ENCODE assay signal across 1 cellular context in genomic region chr16:66894948-66895696, GRCh38.
TF ChIP-seq lines count a peak whose summit lies in the region.

No MANE protein-coding gene starts in this region.

TF ChIP-seq in HepG2, 621 proteins besides CTCF, POLR2A, EP300 and RAD21 (continued from another document and continues in another):
- TF ChIP-seq USF2 (IDR thresholded peaks at IDR 0.05; ENCODE audit: low read depth, low read length) = no peak
- no peak for TF ChIP-seq USF2 (CRISPR knock-in tag; IDR thresholded peaks at IDR 0.05; ENCODE audit: borderline replicate concordance)
- no peak for TF ChIP-seq ZNF790 (CRISPR knock-in tag; IDR thresholded peaks at IDR 0.05; ENCODE audit: borderline replicate concordance)
- TF ChIP-seq ETV5 (CRISPR knock-in tag; IDR thresholded peaks at IDR 0.05; ENCODE audit: borderline replicate concordance) = peak; percentile 17; the same call in 1 of the 2 replicates
- TF ChIP-seq ZNF234 (CRISPR knock-in tag; conservative IDR thresholded peaks at IDR 0.05) = no peak
- no peak for TF ChIP-seq ZSCAN25 (CRISPR knock-in tag; IDR thresholded peaks at IDR 0.05)
- TF ChIP-seq PITX1 (CRISPR knock-in tag; IDR thresholded peaks at IDR 0.05) = no peak
- no peak for TF ChIP-seq REXO4 (CRISPR knock-in tag; IDR thresholded peaks at IDR 0.05; ENCODE audit: borderline replicate concordance)
- no peak for TF ChIP-seq RBM22 (optimal IDR thresholded peaks at IDR 0.05; ENCODE audit: low read length)
- peak; percentile 78; the same call in 1 of the 2 replicates for TF ChIP-seq SMAD3 (CRISPR knock-in tag; IDR thresholded peaks at IDR 0.05)
- no peak for TF ChIP-seq ZNF644 (CRISPR knock-in tag; IDR thresholded peaks at IDR 0.05; ENCODE audit: low read depth)
- peak; percentile 41; the same call in 1 of the 2 replicates for TF ChIP-seq FOSL2 (CRISPR knock-in tag; IDR thresholded peaks at IDR 0.05)
- TF ChIP-seq MNT (IDR thresholded peaks at IDR 0.05) = no peak
- TF ChIP-seq, protein P1, sequence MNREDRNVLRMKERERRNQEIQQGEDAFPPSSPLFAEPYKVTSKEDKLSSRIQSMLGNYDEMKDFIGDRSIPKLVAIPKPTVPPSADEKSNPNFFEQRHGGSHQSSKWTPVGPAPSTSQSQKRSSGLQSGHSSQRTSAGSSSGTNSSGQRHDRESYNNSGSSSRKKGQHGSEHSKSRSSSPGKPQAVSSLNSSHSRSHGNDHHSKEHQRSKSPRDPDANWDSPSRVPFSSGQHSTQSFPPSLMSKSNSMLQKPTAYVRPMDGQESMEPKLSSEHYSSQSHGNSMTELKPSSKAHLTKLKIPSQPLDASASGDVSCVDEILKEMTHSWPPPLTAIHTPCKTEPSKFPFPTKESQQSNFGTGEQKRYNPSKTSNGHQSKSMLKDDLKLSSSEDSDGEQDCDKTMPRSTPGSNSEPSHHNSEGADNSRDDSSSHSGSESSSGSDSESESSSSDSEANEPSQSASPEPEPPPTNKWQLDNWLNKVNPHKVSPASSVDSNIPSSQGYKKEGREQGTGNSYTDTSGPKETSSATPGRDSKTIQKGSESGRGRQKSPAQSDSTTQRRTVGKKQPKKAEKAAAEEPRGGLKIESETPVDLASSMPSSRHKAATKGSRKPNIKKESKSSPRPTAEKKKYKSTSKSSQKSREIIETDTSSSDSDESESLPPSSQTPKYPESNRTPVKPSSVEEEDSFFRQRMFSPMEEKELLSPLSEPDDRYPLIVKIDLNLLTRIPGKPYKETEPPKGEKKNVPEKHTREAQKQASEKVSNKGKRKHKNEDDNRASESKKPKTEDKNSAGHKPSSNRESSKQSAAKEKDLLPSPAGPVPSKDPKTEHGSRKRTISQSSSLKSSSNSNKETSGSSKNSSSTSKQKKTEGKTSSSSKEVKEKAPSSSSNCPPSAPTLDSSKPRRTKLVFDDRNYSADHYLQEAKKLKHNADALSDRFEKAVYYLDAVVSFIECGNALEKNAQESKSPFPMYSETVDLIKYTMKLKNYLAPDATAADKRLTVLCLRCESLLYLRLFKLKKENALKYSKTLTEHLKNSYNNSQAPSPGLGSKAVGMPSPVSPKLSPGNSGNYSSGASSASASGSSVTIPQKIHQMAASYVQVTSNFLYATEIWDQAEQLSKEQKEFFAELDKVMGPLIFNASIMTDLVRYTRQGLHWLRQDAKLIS (CRISPR knock-in tag; IDR thresholded peaks at IDR 0.05) = no peak
- no peak; the same call in 1 of the 2 replicates for TF ChIP-seq ZBTB4 (CRISPR knock-in tag; IDR thresholded peaks at IDR 0.05; ENCODE audit: borderline replicate concordance)
- TF ChIP-seq NR1H2 (CRISPR knock-in tag; IDR thresholded peaks at IDR 0.05; ENCODE audit: borderline replicate concordance, low read depth) = no peak
- no peak for TF ChIP-seq TAF1 (CRISPR knock-in tag; IDR thresholded peaks at IDR 0.05)
- TF ChIP-seq, protein P2, sequence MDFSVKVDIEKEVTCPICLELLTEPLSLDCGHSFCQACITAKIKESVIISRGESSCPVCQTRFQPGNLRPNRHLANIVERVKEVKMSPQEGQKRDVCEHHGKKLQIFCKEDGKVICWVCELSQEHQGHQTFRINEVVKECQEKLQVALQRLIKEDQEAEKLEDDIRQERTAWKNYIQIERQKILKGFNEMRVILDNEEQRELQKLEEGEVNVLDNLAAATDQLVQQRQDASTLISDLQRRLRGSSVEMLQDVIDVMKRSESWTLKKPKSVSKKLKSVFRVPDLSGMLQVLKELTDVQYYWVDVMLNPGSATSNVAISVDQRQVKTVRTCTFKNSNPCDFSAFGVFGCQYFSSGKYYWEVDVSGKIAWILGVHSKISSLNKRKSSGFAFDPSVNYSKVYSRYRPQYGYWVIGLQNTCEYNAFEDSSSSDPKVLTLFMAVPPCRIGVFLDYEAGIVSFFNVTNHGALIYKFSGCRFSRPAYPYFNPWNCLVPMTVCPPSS (IDR thresholded peaks at IDR 0.05) = no peak
- TF ChIP-seq ZNF776 (CRISPR knock-in tag; IDR thresholded peaks at IDR 0.05) = peak; percentile 33; the same call in 1 of the 2 replicates
- no peak for TF ChIP-seq ARID2 (CRISPR knock-in tag; IDR thresholded peaks at IDR 0.05; ENCODE audit: borderline replicate concordance)
- no peak for TF ChIP-seq ZNF737 (CRISPR knock-in tag; IDR thresholded peaks at IDR 0.05; ENCODE audit: borderline replicate concordance)
- no peak for TF ChIP-seq ZNF143 (CRISPR knock-in tag; IDR thresholded peaks at IDR 0.05)
- no peak for TF ChIP-seq JUN (CRISPR knock-in tag; IDR thresholded peaks at IDR 0.05)
- no peak for TF ChIP-seq CCDC6 (CRISPR knock-in tag; IDR thresholded peaks at IDR 0.05)
- no peak for TF ChIP-seq POGZ (CRISPR knock-in tag; IDR thresholded peaks at IDR 0.05)
- no peak for TF ChIP-seq ZSCAN31 (CRISPR knock-in tag; IDR thresholded peaks at IDR 0.05; ENCODE audit: low read depth)
- TF ChIP-seq NFATC3 (CRISPR knock-in tag; IDR thresholded peaks at IDR 0.05) = no peak
- TF ChIP-seq NFKB2 (CRISPR knock-in tag; IDR thresholded peaks at IDR 0.05; ENCODE audit: borderline replicate concordance) = peak; percentile 21; the same call in 1 of the 2 replicates
- TF ChIP-seq ZNF577 (CRISPR knock-in tag; IDR thresholded peaks at IDR 0.05; ENCODE audit: borderline replicate concordance, low read depth) = no peak
- no peak for TF ChIP-seq ZSCAN20 (CRISPR knock-in tag; IDR thresholded peaks at IDR 0.05; ENCODE audit: borderline replicate concordance)
- TF ChIP-seq ZNF558 (CRISPR knock-in tag; IDR thresholded peaks at IDR 0.05; ENCODE audit: borderline replicate concordance) = no peak
- no peak for TF ChIP-seq FOXA1 (IDR thresholded peaks at IDR 0.05)
- TF ChIP-seq FOXA1 (CRISPR knock-in tag; IDR thresholded peaks at IDR 0.05) = 0 out of 2 replicates have a peak, but pooled peaks have one; percentile 15
- TF ChIP-seq, protein P3, sequence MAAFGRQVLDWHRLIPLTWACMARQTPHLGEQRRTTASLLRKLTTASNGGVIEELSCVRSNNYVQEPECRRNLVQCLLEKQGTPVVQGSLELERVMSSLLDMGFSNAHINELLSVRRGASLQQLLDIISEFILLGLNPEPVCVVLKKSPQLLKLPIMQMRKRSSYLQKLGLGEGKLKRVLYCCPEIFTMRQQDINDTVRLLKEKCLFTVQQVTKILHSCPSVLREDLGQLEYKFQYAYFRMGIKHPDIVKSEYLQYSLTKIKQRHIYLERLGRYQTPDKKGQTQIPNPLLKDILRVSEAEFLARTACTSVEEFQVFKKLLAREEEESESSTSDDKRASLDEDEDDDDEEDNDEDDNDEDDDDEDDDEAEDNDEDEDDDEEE (CRISPR knock-in tag; IDR thresholded peaks at IDR 0.05) = no peak
- no peak; the same call in 1 of the 2 replicates for TF ChIP-seq AKAP8 (CRISPR knock-in tag; IDR thresholded peaks at IDR 0.05)
- no peak for TF ChIP-seq ZNF589 (CRISPR knock-in tag; conservative IDR thresholded peaks at IDR 0.05)
- no peak for TF ChIP-seq ZNF326 (CRISPR knock-in tag; IDR thresholded peaks at IDR 0.05; ENCODE audit: borderline replicate concordance)
- no peak for TF ChIP-seq ZNF670 (CRISPR knock-in tag; IDR thresholded peaks at IDR 0.05; ENCODE audit: borderline replicate concordance)
- no peak for TF ChIP-seq CENPT (CRISPR knock-in tag; IDR thresholded peaks at IDR 0.05; ENCODE audit: low read depth)
- no peak for TF ChIP-seq ZNF180 (CRISPR knock-in tag; IDR thresholded peaks at IDR 0.05; ENCODE audit: borderline replicate concordance, low read depth)
- no peak for TF ChIP-seq CCAR2 (optimal IDR thresholded peaks at IDR 0.05; ENCODE audit: low read depth, low read length)
- no peak for TF ChIP-seq ZNF646 (CRISPR knock-in tag; IDR thresholded peaks at IDR 0.05)
- TF ChIP-seq CBX2 (IDR thresholded peaks at IDR 0.05; ENCODE audit: low read depth, low read length) = no peak
- TF ChIP-seq CBX2 (CRISPR knock-in tag; IDR thresholded peaks at IDR 0.05; ENCODE audit: low read depth) = no peak
- TF ChIP-seq ZNF225 (CRISPR knock-in tag; IDR thresholded peaks at IDR 0.05) = no peak
